ENCODE assay signal across 12 cellular contexts in genomic region chr12:58703911-58704310, GRCh38.
"Had no signal": no experiment of that assay in that cellular context is flagged by ENCODE, and none has a peak within 500 bp of the region (broad histone marks: within the 10 kb centered on the region; RNA-seq: fewer than 3 reads in every experiment).

No MANE protein-coding gene starts in this region.

- H3K4me3 ChIP-seq: stomach, thoracic aorta had no signal

- H3K79me2 ChIP-seq: parathyroid adenoma had no signal

- H2AFZ ChIP-seq: parathyroid adenoma had no signal

- H3K4me1 ChIP-seq: parathyroid adenoma, stomach had no signal

- DNase-seq: activated CD4-positive, alpha-beta memory T cell treated with anti-CD3 and anti-CD28 coated beads for 36 hours; activated naive CD4-positive, alpha-beta T cell; cortex of kidney; effector memory CD4-positive, alpha-beta T cell; hippocampal formation; kidney glomerular epithelial cell; stimulated activated CD4-positive, alpha-beta T cell treated with anti-CD3 and anti-CD28 coated beads, Interleukin-4, amount 100 ng/mL, for 4 hours; stomach; T-helper 1 cell had no signal

- H3K9me3 ChIP-seq: stomach, thoracic aorta had no signal

- H3K36me3 ChIP-seq: stomach, thoracic aorta had no signal

- H3K27ac ChIP-seq: parathyroid adenoma, stomach, thoracic aorta, VCaP had no signal

- H3K9ac ChIP-seq: parathyroid adenoma had no signal

- H3K27me3 ChIP-seq: stomach had no signal
